9 cellular contexts compared by ENCODE assay signal in genomic region chr13:24053505-24054251, GRCh38.
DNase-seq lines count a peak whose midpoint lies in the region; ATAC-seq and TF ChIP-seq lines count a peak whose summit lies in the region.
"Had no signal": no experiment of that assay in that cellular context is flagged by ENCODE, and none has a peak within 500 bp of the region (broad histone marks: within the 10 kb centered on the region; RNA-seq: fewer than 3 reads in every experiment).

No MANE protein-coding gene starts in this region.

- ATAC-seq in GM19452 (IDR thresholded peaks at IDR 0.05; ENCODE audit: unreplicated experiment) (peak; percentile 72), upper lobe of left lung (ENCODE audit: low FRiP score in 2 of 2) (peak; percentile 70 to 88)
- ATAC-seq in activated T-cell treated with anti-CD3 and anti-CD28 coated beads, Interleukin-2, amount 50 U/mL, for 72 hours (replicated peaks in 1 of 2): peak; percentile 90 to 94

- no peaks in the 10 kb centered on the region for H3K9me2 ChIP-seq in OCI-LY7 (ENCODE audit: insufficient read depth, low read length)

- H3K27me3 ChIP-seq in ovary: no peaks in the 10 kb centered on the region
- no peaks in the 10 kb centered on the region for H3K27me3 ChIP-seq in upper lobe of left lung

- H3K27ac Mint-ChIP-seq in activated T-cell treated with anti-CD3 and anti-CD28 coated beads, Interleukin-2, amount 50 U/mL, for 72 hours: no peak overlapping the region
- H3K27ac Mint-ChIP-seq: activated naive CD4-positive, alpha-beta T cell treated with anti-CD3 and anti-CD28 coated beads, Interleukin-2, amount 50 U/mL, for 24 hours had no signal

- POLR2A ChIA-PET in OCI-LY7 (lab: Charles Lee): interaction anchor here (0.9 kb wide), 1 partner anchor 164 kb away, joined by 3 read pairs; no protein-coding TSS in a partner anchor

- DNase-seq in COR-L47 (lab: John Stamatoyannopoulos, UW) (peak; percentile 81), HT-29 (ENCODE audit: low spot score) (peak; percentile 100), OCI-LY7 (ENCODE audit: low spot score) (peak; percentile 78), foreskin fibroblast (peak; percentile 41 to 76), ovary (peak; percentile 63 to 73 (median 72)), upper lobe of left lung (peak in 1 of 2 donors; percentile 70)
- peak; percentile 65 to 69 for DNase-seq in activated T-cell treated with anti-CD3 and anti-CD28 coated beads, Interleukin-2, amount 50 U/mL, for 72 hours

- 31 to 39% (median 39%) methylated on average over 9 of the region's 9 CpGs for WGBS in ovary, 3 donors
- 59 to 73% methylated on average over 7 to 9 of the region's 9 CpGs for WGBS in upper lobe of left lung, 2 donors

- no peaks in the 10 kb centered on the region for H3K9me3 ChIP-seq in OCI-LY7 (ENCODE audit: low read length)
- H3K9me3 ChIP-seq in ovary: no peaks in the 10 kb centered on the region
- H3K9me3 ChIP-seq in upper lobe of left lung: no peaks in the 10 kb centered on the region

- TF ChIP-seq POLR2A in ovary (IDR thresholded peaks at IDR 0.05) (no peak), upper lobe of left lung (IDR thresholded peaks at IDR 0.05) (no peak)

- CTCF ChIA-PET in OCI-LY7 (lab: Charles Lee; ENCODE audit: unreplicated experiment): interaction anchor here (1.0 to 1.2 kb wide), 2 partner anchors 164 to 182 kb away, joined by 3 read pairs; no protein-coding TSS in a partner anchor

- H3K9me3 Mint-ChIP-seq in activated T-cell treated with anti-CD3 and anti-CD28 coated beads, Interleukin-2, amount 50 U/mL, for 72 hours: no peaks in the 10 kb centered on the region
- H3K9me3 Mint-ChIP-seq: activated naive CD4-positive, alpha-beta T cell treated with anti-CD3 and anti-CD28 coated beads, Interleukin-2, amount 50 U/mL, for 24 hours had no signal

- H3K36me3 ChIP-seq in OCI-LY7 (ENCODE audit: insufficient read depth, low read length): no peaks in the 10 kb centered on the region
- H3K36me3 ChIP-seq in ovary: no peaks in the 10 kb centered on the region
- no peaks in the 10 kb centered on the region for H3K36me3 ChIP-seq in upper lobe of left lung

- H3K79me2 ChIP-seq in OCI-LY7 (ENCODE audit: insufficient read depth, low read depth, low read length): no peaks in the 10 kb centered on the region; the same call in 1 of the 2 replicates

- H3K4me3 Mint-ChIP-seq in activated T-cell treated with anti-CD3 and anti-CD28 coated beads, Interleukin-2, amount 50 U/mL, for 72 hours: no peak overlapping the region
- H3K4me3 Mint-ChIP-seq: activated naive CD4-positive, alpha-beta T cell treated with anti-CD3 and anti-CD28 coated beads, Interleukin-2, amount 50 U/mL, for 24 hours had no signal

- intact Hi-C loops in OCI-LY7 (cut with micrococcal nuclease; ENCODE audit: unreplicated experiment): loop anchor here (1.0 to 2.0 kb wide), 4 partner anchors 33 to 175 kb away; partner anchors contain the start of gene SPATA13
- intact Hi-C loops in ovary (cut with DNase I): loop anchor here in 3 of 4 donors (5.0 to 10.0 kb wide), 2 partner anchors 169 to 171 kb away; no protein-coding TSS in a partner anchor

- H3K27me3 Mint-ChIP-seq in activated T-cell treated with anti-CD3 and anti-CD28 coated beads, Interleukin-2, amount 50 U/mL, for 72 hours (ENCODE audit: low read depth): peaks cover 20% of the 10 kb centered on the region

- BruUV-seq in OCI-LY7 (replicated peaks; lab: Mats Ljungman, UMichigan): no TSS peak

- no peak overlapping the region for H2AFZ ChIP-seq in OCI-LY7 (ENCODE audit: low read length)

- H3K4me2 ChIP-seq in OCI-LY7 (ENCODE audit: low read length): no peak overlapping the region

- TF ChIP-seq CTCF in OCI-LY7 (conservative IDR thresholded peaks at IDR 0.05; ENCODE audit: low read length) (peak; percentile 91), foreskin fibroblast (IDR thresholded peaks at IDR 0.05; ENCODE audit: low read depth, low read length) (peak; percentile 68), ovary (IDR thresholded peaks at IDR 0.05) (peak; percentile 36 to 81 (median 77)), upper lobe of left lung (IDR thresholded peaks at IDR 0.05) (peak; percentile 63 to 78 (median 76))

- H3K36me3 Mint-ChIP-seq in activated T-cell treated with anti-CD3 and anti-CD28 coated beads, Interleukin-2, amount 50 U/mL, for 72 hours (ENCODE audit: insufficient read depth in 2 of 2): no peaks in the 10 kb centered on the region
- H3K36me3 Mint-ChIP-seq: activated naive CD4-positive, alpha-beta T cell treated with anti-CD3 and anti-CD28 coated beads, Interleukin-2, amount 50 U/mL, for 24 hours had no signal

- no peaks in the 10 kb centered on the region for H4K20me1 ChIP-seq in OCI-LY7 (ENCODE audit: insufficient read depth, low read length)

- H3K27ac ChIP-seq in OCI-LY7 (ENCODE audit: low read depth, low read length, poor library complexity, severe bottlenecking) (no peak overlapping the region), ovary (peak overlapping the region; percentile 7 to 82), upper lobe of left lung (peak overlapping the region; percentile 19 to 73 (median 65))

- TF ChIP-seq EP300 in ovary (IDR thresholded peaks at IDR 0.05): no peak
- no peak for TF ChIP-seq EP300 in upper lobe of left lung (IDR thresholded peaks at IDR 0.05)

- peaks cover 14% of the 10 kb centered on the region for H3K4me1 Mint-ChIP-seq in activated T-cell treated with anti-CD3 and anti-CD28 coated beads, Interleukin-2, amount 50 U/mL, for 72 hours (ENCODE audit: low read depth)

- H3K4me1 ChIP-seq in OCI-LY7 (ENCODE audit: insufficient read depth, low read length, poor library complexity, severe bottlenecking): peaks cover 3% of the 10 kb centered on the region
- H3K4me1 ChIP-seq in ovary (ENCODE audit: insufficient read depth): peaks cover 12% of the 10 kb centered on the region
- peaks cover 24 to 41% (median 27%) of the 10 kb centered on the region in 4 donors for H3K4me1 ChIP-seq in upper lobe of left lung

- H3K4me3 ChIP-seq in OCI-LY7 (ENCODE audit: low read depth, low read length, poor library complexity, severe bottlenecking) (no peak overlapping the region), foreskin fibroblast (ENCODE audit: low read depth in 1 of 2, low read length in 2 of 2) (no peak overlapping the region), ovary (no peak overlapping the region), upper lobe of left lung (no peak overlapping the region)
